In genomic region chr21:38027901-38028300, GRCh38 we compare ENCODE assay signal across 20 cellular contexts.
DNase-seq lines count a peak whose midpoint lies in the region; ATAC-seq and TF ChIP-seq lines count a peak whose summit lies in the region.
"Had no signal": no experiment of that assay in that cellular context is flagged by ENCODE, and none has a peak within 500 bp of the region (broad histone marks: within the 10 kb centered on the region; RNA-seq: fewer than 3 reads in every experiment).

No MANE protein-coding gene starts in this region.

- H3K4me1 Mint-ChIP-seq in HFFc6 (ENCODE audit: low read depth), result peaks cover 10% of the 10 kb centered on the region
- H3K4me1 Mint-ChIP-seq: naive thymus-derived CD4-positive, alpha-beta T cell had no signal

- peaks cover 20% of the 10 kb centered on the region for H3K27me3 Mint-ChIP-seq in HFFc6 (ENCODE audit: insufficient read depth)

- no peak for ATAC-seq in GM21367 (IDR thresholded peaks at IDR 0.05; ENCODE audit: unreplicated experiment)
- ATAC-seq: gastrocnemius medialis; lower lobe of right lung; naive thymus-derived CD4-positive, alpha-beta T cell; Right ventricle myocardium inferior; stimulated activated naive CD8-positive, alpha-beta T cell treated with anti-CD3 and anti-CD28 coated beads, Interleukin-15, Interleukin-2, amounts not matched to agents 100 U/mL and 50 U/mL, for 24 hours had no signal

- DNase-seq in AG09309 (ENCODE audit: low read depth), result peak; percentile 78
- DNase-seq in HFFc6, result peak; percentile 67
- DNase-seq in amniotic epithelial cell (ENCODE audit: low read depth), result peak; percentile 72
- peak; percentile 12 to 45 for DNase-seq in foreskin fibroblast
- no peak for DNase-seq in suprapubic skin (ENCODE audit: low spot score in 2 of 2)
- no peak for DNase-seq in BE2C
- DNase-seq in activated naive CD4-positive, alpha-beta T cell treated with anti-CD3 and anti-CD28 coated beads, Interleukin-2, amount 50 U/mL, for 16 hours, result no peak
- DNase-seq: activated CD4-positive, CD25-positive, alpha-beta regulatory T cell; activated effector memory CD4-positive, alpha-beta T cell treated with anti-CD3 and anti-CD28 coated beads, Interleukin-2, amount 50 U/mL, for 16 hours; Caco-2; gastrocnemius medialis; lower lobe of right lung; naive thymus-derived CD4-positive, alpha-beta T cell; NCI-H1092 treated with DMSO at 0.1 percent for 48 hours; stimulated activated CD4-positive, alpha-beta T cell treated with anti-CD3 and anti-CD28 coated beads, Interleukin-12 subunit alpha, Interleukin-12 subunit beta, amount 100 ng/mL, for 4 hours; stimulated activated naive CD8-positive, alpha-beta T cell treated with anti-CD3 and anti-CD28 coated beads, Interleukin-15, Interleukin-2, amounts not matched to agents 100 U/mL and 50 U/mL, for 24 hours had no signal

- H3K36me3 Mint-ChIP-seq in HFFc6 (ENCODE audit: low read depth), result no peaks in the 10 kb centered on the region
- H3K36me3 Mint-ChIP-seq: naive thymus-derived CD4-positive, alpha-beta T cell had no signal

- no peaks in the 10 kb centered on the region for H3K9me3 Mint-ChIP-seq in HFFc6
- H3K9me3 Mint-ChIP-seq: T-helper 1 cell treated with Interleukin-12 subunit alpha and Interleukin-12 subunit beta and Interleukin-4 antibody, amounts not matched to agents 30 μg/mL and 1 μg/mL, for 36 hours had no signal

- H3K4me1 ChIP-seq in suprapubic skin (no peaks in the 10 kb centered on the region), BE2C (no peaks in the 10 kb centered on the region)
- H3K4me1 ChIP-seq: Caco-2, gastrocnemius medialis, lower lobe of right lung had no signal

- H3K9me3 ChIP-seq in suprapubic skin (no peaks in the 10 kb centered on the region), BE2C (no peaks in the 10 kb centered on the region)
- H3K9me3 ChIP-seq: Caco-2, gastrocnemius medialis, lower lobe of right lung had no signal

- no peak overlapping the region for H3K27ac Mint-ChIP-seq in HFFc6
- H3K27ac Mint-ChIP-seq: naive thymus-derived CD4-positive, alpha-beta T cell; progenitor cell of endocrine pancreas; T-helper 1 cell treated with Interleukin-12 subunit alpha and Interleukin-12 subunit beta and Interleukin-4 antibody, amounts not matched to agents 30 μg/mL and 1 μg/mL, for 36 hours had no signal

- TF ChIP-seq POLR2A in suprapubic skin (IDR thresholded peaks at IDR 0.05), result no peak

- no peak overlapping the region for H3K4me3 Mint-ChIP-seq in HFFc6
- H3K4me3 Mint-ChIP-seq: naive thymus-derived CD4-positive, alpha-beta T cell; T-helper 1 cell treated with Interleukin-12 subunit alpha and Interleukin-12 subunit beta and Interleukin-4 antibody, amounts not matched to agents 30 μg/mL and 1 μg/mL, for 36 hours had no signal

- H3K27me3 ChIP-seq in suprapubic skin (no peaks in the 10 kb centered on the region), BE2C (no peaks in the 10 kb centered on the region)
- H3K27me3 ChIP-seq: gastrocnemius medialis had no signal

- no peak overlapping the region for H3K27ac ChIP-seq in suprapubic skin
- H3K27ac ChIP-seq: gastrocnemius medialis, lower lobe of right lung had no signal

- no peaks in the 10 kb centered on the region for H3K36me3 ChIP-seq in suprapubic skin
- H3K36me3 ChIP-seq in BE2C, result no peaks in the 10 kb centered on the region
- H3K36me3 ChIP-seq: gastrocnemius medialis, lower lobe of right lung had no signal

- TF ChIP-seq CTCF in AG09309 (IDR thresholded peaks at IDR 0.05; ENCODE audit: control insufficient read depth, insufficient read depth, low read depth, low read length, missing control alignments) (no peak), HFFc6 (IDR thresholded peaks at IDR 0.05) (no peak), foreskin fibroblast (IDR thresholded peaks at IDR 0.05; ENCODE audit: low read depth, low read length) (no peak), suprapubic skin (IDR thresholded peaks at IDR 0.05) (no peak), BE2C (IDR thresholded peaks at IDR 0.05; ENCODE audit: low read depth, low read length) (no peak)

- no peak for TF ChIP-seq EP300 in suprapubic skin (IDR thresholded peaks at IDR 0.05)

- H3K4me3 ChIP-seq in AG09309 (ENCODE audit: control insufficient read depth, low read depth, low read length), result no peak overlapping the region
- no peak overlapping the region for H3K4me3 ChIP-seq in foreskin fibroblast (ENCODE audit: low read depth in 1 of 2, low read length in 2 of 2)
- H3K4me3 ChIP-seq in suprapubic skin, result no peak overlapping the region
- H3K4me3 ChIP-seq in BE2C (ENCODE audit: low read depth, low read length), result no peak overlapping the region
- H3K4me3 ChIP-seq: gastrocnemius medialis, lower lobe of right lung had no signal

- 58% methylated on average over 2 of the region's 2 CpGs for WGBS in suprapubic skin

Comparison
In these comparisons a context has a peak if more than half of its experiments do, and no peak if none do; other contexts are left out.
1. DNase-seq: peak in AG09309 (single experiment), HFFc6 (single experiment), amniotic epithelial cell (single experiment) and foreskin fibroblast (2 of 2); none in suprapubic skin (0 of 2), BE2C (single experiment) and activated naive CD4-positive, alpha-beta T cell treated with anti-CD3 and anti-CD28 coated beads, Interleukin-2, amount 50 U/mL, for 16 hours (single experiment).